ENCODE assay signal across 1 cellular context in the genomic region with DNA sequence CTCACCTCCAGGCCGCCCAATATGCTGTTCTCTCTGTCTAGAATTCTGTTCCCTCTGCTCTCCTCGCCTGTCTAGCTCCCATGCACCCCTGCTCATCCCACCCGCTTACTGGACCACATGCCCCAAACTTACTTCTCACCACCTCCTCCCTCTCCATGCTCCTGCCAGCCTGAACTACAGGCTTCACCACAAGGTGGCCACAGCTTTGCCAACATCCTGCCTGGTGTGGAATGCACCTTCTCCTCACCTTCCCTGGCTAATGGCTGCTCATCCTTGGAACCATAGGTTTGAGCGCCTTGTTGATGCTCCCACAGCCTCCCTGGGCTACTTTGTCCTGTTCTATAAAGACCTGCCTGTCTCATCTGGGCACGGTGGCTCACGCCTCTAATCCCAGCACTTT.
TF ChIP-seq lines count a peak whose summit lies in the region.

No MANE protein-coding gene starts in this region.

TF ChIP-seq in Ishikawa, 13 proteins besides CTCF, POLR2A, EP300 and RAD21 (continued from another document):
- no peak for TF ChIP-seq CREB1 (IDR thresholded peaks at IDR 0.05; ENCODE audit: low read depth)
